ENCODE assay signal across 16 cellular contexts in genomic region chr11:78698612-78699011, GRCh38.
DNase-seq lines count a peak whose midpoint lies in the region; TF ChIP-seq lines count a peak whose summit lies in the region.
"Had no signal": no experiment of that assay in that cellular context is flagged by ENCODE, and none has a peak within 500 bp of the region (broad histone marks: within the 10 kb centered on the region; RNA-seq: fewer than 3 reads in every experiment).

No MANE protein-coding gene starts in this region.

- peaks cover 6 to 11% of the 10 kb centered on the region in 2 donors for H3K4me1 ChIP-seq in ascending aorta
- H3K4me1 ChIP-seq: Peyer's patch, stomach had no signal

- peak; percentile 9 for DNase-seq in GM04504 (ENCODE audit: low read depth)
- peak; percentile 71 to 95 for DNase-seq in ascending aorta (ENCODE audit: low spot score in 2 of 2)
- peak; percentile 82 for DNase-seq in cardiac septum (ENCODE audit: low spot score)
- peak; percentile 47 for DNase-seq in smooth muscle cell of the brain vasculature (ENCODE audit: low read depth, low spot score)
- DNase-seq in activated naive CD4-positive, alpha-beta T cell treated with anti-CD3 and anti-CD28 coated beads, Interleukin-2, amount 50 U/mL, for 16 hours = no peak
- no peak for DNase-seq in effector CD8-positive, alpha-beta T cell (lab: John Stamatoyannopoulos, UW)
- DNase-seq in cerebellar nuclear complex (lab: John Stamatoyannopoulos, UW) = no peak
- DNase-seq in NCI-H187 (lab: John Stamatoyannopoulos, UW) = no peak
- DNase-seq: effector memory CD4-positive, alpha-beta T cell; H7; mesenchymal stem cell; NCI-H1105; NCI-H446 treated with DMSO at 0.1 percent for 48 hours; Peyer's patch; stomach had no signal

- H3K27ac ChIP-seq in ascending aorta = peak overlapping the region; percentile 65 to 77
- H3K27ac ChIP-seq: hepatocyte, Peyer's patch, stomach had no signal

- no peaks in the 10 kb centered on the region for H3K27me3 ChIP-seq in ascending aorta
- H3K27me3 ChIP-seq: hepatocyte, Peyer's patch had no signal

- H3K9me3 ChIP-seq in ascending aorta = no peaks in the 10 kb centered on the region
- H3K9me3 ChIP-seq: Peyer's patch, stomach had no signal

- no peaks in the 10 kb centered on the region for H3K36me3 ChIP-seq in ascending aorta
- H3K36me3 ChIP-seq: Peyer's patch, stomach had no signal

- H3K4me3 ChIP-seq in ascending aorta = no peak overlapping the region
- H3K4me3 ChIP-seq: hepatocyte, Peyer's patch, stomach had no signal

- intact Hi-C loops in ascending aorta (cut with DNase I) (loop anchor here (5.0 kb wide), 3 partner anchors 51 to 739 kb away; no protein-coding TSS in a partner anchor), cardiac septum (cut with DNase I) (no loop called here)

- no peak for TF ChIP-seq CTCF in ascending aorta (IDR thresholded peaks at IDR 0.05)

Comparison
In these comparisons a context has a peak if more than half of its experiments do, and no peak if none do; other contexts are left out.
1. DNase-seq: peak in GM04504 (single experiment), ascending aorta (2 of 2), cardiac septum (single experiment) and smooth muscle cell of the brain vasculature (single experiment); none in activated naive CD4-positive, alpha-beta T cell treated with anti-CD3 and anti-CD28 coated beads, Interleukin-2, amount 50 U/mL, for 16 hours (single experiment), effector CD8-positive, alpha-beta T cell (single experiment), cerebellar nuclear complex (0 of 2) and NCI-H187 (0 of 2).